8 cellular contexts compared by ENCODE assay signal in genomic region chr1:234613128-234613875, GRCh38. TPM values are rescaled to one million over a fixed set of nuclear protein-coding genes. Genes with fewer than 3 reads are reported as not detected.
DNase-seq lines count a peak whose midpoint lies in the region; ATAC-seq, FAIRE-seq and TF ChIP-seq lines count a peak whose summit lies in the region.

No MANE protein-coding gene starts in this region.

- POLR2A ChIA-PET in CD8-positive, alpha-beta memory T cell (lab: Charles Lee) = interaction anchor here (0.7 to 5.5 kb wide), 8 partner anchors 10 to 1358 kb away, joined by 3 to 101 read pairs (median 4); no protein-coding TSS in a partner anchor
- POLR2A ChIA-PET in T-cell (lab: Charles Lee) = interaction anchor here (0.5 to 5.8 kb wide), 19 partner anchors 9 to 1141 kb away, joined by 3 to 150 read pairs (median 6); no protein-coding TSS in a partner anchor

- no peaks in the 10 kb centered on the region for H3K27me3 ChIP-seq in CD8-positive, alpha-beta memory T cell (ENCODE audit: insufficient read depth, low read length, poor library complexity, severe bottlenecking)
- H3K27me3 ChIP-seq in esophagus muscularis mucosa (no peaks in the 10 kb centered on the region), prostate gland (replicated peaks; ENCODE audit: insufficient read depth) (no peaks in the 10 kb centered on the region)

- WGBS in esophagus muscularis mucosa = 16% methylated on average over 12 of the region's 12 CpGs
- WGBS in prostate gland = 28% methylated on average over 12 of the region's 12 CpGs

- no peaks in the 10 kb centered on the region for H3K36me3 ChIP-seq in CD8-positive, alpha-beta memory T cell (ENCODE audit: insufficient read depth, low read length)
- H3K36me3 ChIP-seq in KOPT-K1 (ENCODE audit: insufficient read depth, low read length) (no peaks in the 10 kb centered on the region), esophagus muscularis mucosa (peaks cover 0 to 6% (median 4%) of the 10 kb centered on the region in 4 donors), prostate gland (peaks cover 0 to 6% of the 10 kb centered on the region in 2 donors)

- peaks cover 34% of the 10 kb centered on the region for H3K4me1 ChIP-seq in CD8-positive, alpha-beta memory T cell (ENCODE audit: insufficient read depth, low read length)
- H3K4me1 ChIP-seq in esophagus muscularis mucosa (peaks cover 37 to 63% (median 59%) of the 10 kb centered on the region in 4 donors), prostate gland (replicated peaks) (peaks cover 9% of the 10 kb centered on the region)

- CTCF ChIA-PET in CD8-positive, alpha-beta memory T cell (lab: Charles Lee) = interaction anchor here (0.8 to 8.3 kb wide), 3 partner anchors 14 to 470 kb away, joined by 4 to 68 read pairs (median 27); no protein-coding TSS in a partner anchor
- CTCF ChIA-PET in T-cell (lab: Charles Lee) = interaction anchor here (0.6 to 5.3 kb wide), 10 partner anchors 14 to 1169 kb away, joined by 3 to 55 read pairs (median 4); no protein-coding TSS in a partner anchor

- no peak for FAIRE-seq in frontal cortex (lab: Jason Lieb, UNC)

- H3K4me3 Mint-ChIP-seq in CD8-positive, alpha-beta memory T cell = peak overlapping the region; percentile 83 to 99 (median 96)
- H3K4me3 Mint-ChIP-seq in T-cell = peak overlapping the region; percentile 83 to 86 (median 84)

- H3K27me3 Mint-ChIP-seq in CD8-positive, alpha-beta memory T cell = peaks cover 2 to 8% of the 10 kb centered on the region in 2 donors
- no peaks in the 10 kb centered on the region for H3K27me3 Mint-ChIP-seq in T-cell

- DNase-seq in CD8-positive, alpha-beta memory T cell = peak in 1 of 5 donors; percentile 26
- peak in 3 of 34 experiments; percentile 11 to 18 (median 16) for DNase-seq in T-cell
- DNase-seq in esophagus muscularis mucosa (ENCODE audit: extremely low spot score) = peak; percentile 21
- DNase-seq in prostate gland (ENCODE audit: low spot score) = no peak
- no peak for DNase-seq in NCI-H1105 (lab: John Stamatoyannopoulos, UW)
- no peak for DNase-seq in 8988T
- DNase-seq in frontal cortex (ENCODE audit: low spot score in 2 of 2) = no peak

- peaks cover 0 to 2% (median 0%) of the 10 kb centered on the region in 5 donors for H3K9me3 Mint-ChIP-seq in CD8-positive, alpha-beta memory T cell
- H3K9me3 Mint-ChIP-seq in T-cell = no peaks in the 10 kb centered on the region

- intact Hi-C loops in esophagus muscularis mucosa (cut with DNase I) (loop anchor here (2.0 to 5.0 kb wide), 5 partner anchors 105 to 469 kb away; no protein-coding TSS in a partner anchor), prostate gland (cut with DNase I) (loop anchor here (2.0 to 5.0 kb wide), 3 partner anchors 249 to 359 kb away; no protein-coding TSS in a partner anchor)

- TF ChIP-seq POLR2A in esophagus muscularis mucosa (IDR thresholded peaks at IDR 0.05; ENCODE audit: low read depth) (no peak), prostate gland (IDR thresholded peaks at IDR 0.05) (no peak)

- H3K4me3 ChIP-seq in CD8-positive, alpha-beta memory T cell (ENCODE audit: low read length) = peak overlapping the region; percentile 42
- peak overlapping the region; percentile 34 to 87 (median 41) for H3K4me3 ChIP-seq in esophagus muscularis mucosa
- peak overlapping the region in 1 of 2 donors; percentile 4 for H3K4me3 ChIP-seq in prostate gland

- H3K4me1 Mint-ChIP-seq in CD8-positive, alpha-beta memory T cell = peaks cover 27 to 33% (median 32%) of the 10 kb centered on the region in 3 donors
- H3K4me1 Mint-ChIP-seq in T-cell = peaks cover 29 to 42% (median 35%) of the 10 kb centered on the region in 3 donors

- no peak for TF ChIP-seq EP300 in esophagus muscularis mucosa (IDR thresholded peaks at IDR 0.05)

- H3K9me3 ChIP-seq in CD8-positive, alpha-beta memory T cell (ENCODE audit: low read length) = no peaks in the 10 kb centered on the region
- H3K9me3 ChIP-seq in KOPT-K1 (ENCODE audit: insufficient read depth, low read length, poor library complexity, severe bottlenecking) (no peaks in the 10 kb centered on the region), esophagus muscularis mucosa (no peaks in the 10 kb centered on the region), prostate gland (no peaks in the 10 kb centered on the region)

- peak overlapping the region; percentile 96 for H3K27ac ChIP-seq in CD8-positive, alpha-beta memory T cell (ENCODE audit: low read depth, low read length)
- H3K27ac ChIP-seq in KOPT-K1 (ENCODE audit: low read depth, low read length, poor library complexity, severe bottlenecking) (peak overlapping the region; percentile 85), esophagus muscularis mucosa (replicated peaks in 1 of 4) (peak overlapping the region; percentile 92 to 100 (median 98)), prostate gland (peak overlapping the region; percentile 98 to 99)

- no peak for ATAC-seq in T-cell (replicated peaks in 1 of 4)

- peak overlapping the region; percentile 99 to 100 (median 100) for H3K27ac Mint-ChIP-seq in CD8-positive, alpha-beta memory T cell
- H3K27ac Mint-ChIP-seq in T-cell = peak overlapping the region; percentile 100

- H3K36me3 Mint-ChIP-seq in CD8-positive, alpha-beta memory T cell = peaks cover 0 to 8% (median under 1%) of the 10 kb centered on the region in 3 donors
- H3K36me3 Mint-ChIP-seq in T-cell = peaks cover under 1% of the 10 kb centered on the region

- TF ChIP-seq CTCF in esophagus muscularis mucosa (IDR thresholded peaks at IDR 0.05) (no peak), prostate gland (IDR thresholded peaks at IDR 0.05) (no peak)

RNA-seq across cellular contexts. Expression of gene IRF2BP2, which starts 3.3 kb away (rescaled TPM):
- 10 to 100 TPM; 91.8 to 98.4 TPM for total RNA-seq in CD8-positive, alpha-beta memory T cell
- 42.5 TPM for polyA plus RNA-seq in CD8-positive, alpha-beta memory T cell
- total RNA-seq in T-cell = 100 to 1,000 TPM; 141 to 406 (median 163) TPM
- total RNA-seq in esophagus muscularis mucosa = 100 to 1,000 TPM in 2 of 4 donors, 10 to 100 TPM in 2; 83.3 to 119 (median 97.9) TPM
- 100 to 1,000 TPM; 111 to 124 TPM for total RNA-seq in prostate gland
- 97.0 TPM for total RNA-seq in frontal cortex
